Comparison of ENCODE assay signal across 1 cellular context in genomic region chr6:167742719-167743303, GRCh38.
TF ChIP-seq lines count a peak whose summit lies in the region.

No MANE protein-coding gene starts in this region.

TF ChIP-seq in H1, 55 proteins besides CTCF, POLR2A, EP300 and RAD21:
- TF ChIP-seq SIX5 (IDR thresholded peaks at IDR 0.05; ENCODE audit: low read depth, low read length) (no peak), CHD1 (IDR thresholded peaks at IDR 0.05; ENCODE audit: low read depth, low read length) (no peak), RXRA (IDR thresholded peaks at IDR 0.05; ENCODE audit: insufficient read depth, low read depth, low read length) (no peak), TBP (IDR thresholded peaks at IDR 0.05; ENCODE audit: low read depth, low read length) (no peak), SP2 (IDR thresholded peaks at IDR 0.05; ENCODE audit: low read length) (no peak), SAP30 (IDR thresholded peaks at IDR 0.05; ENCODE audit: insufficient read depth, insufficient replicate concordance, low read length) (no peak), EZH2 (IDR thresholded peaks at IDR 0.05; ENCODE audit: low read depth, low read length, severe bottlenecking) (no peak), KDM1A (IDR thresholded peaks at IDR 0.05; ENCODE audit: borderline replicate concordance, low read length) (no peak), CEBPB (IDR thresholded peaks at IDR 0.05; ENCODE audit: low read depth, low read length) (no peak), ZNF274 (IDR thresholded peaks at IDR 0.05; ENCODE audit: borderline replicate concordance, extremely low read depth, low read length) (no peak), BRCA1 (IDR thresholded peaks at IDR 0.05; ENCODE audit: low read depth, low read length) (no peak), TEAD4 (IDR thresholded peaks at IDR 0.05; ENCODE audit: low read depth, low read length) (no peak), KDM4A (IDR thresholded peaks at IDR 0.05; ENCODE audit: low read depth, low read length, severe bottlenecking) (no peak), BACH1 (IDR thresholded peaks at IDR 0.05; ENCODE audit: low read length) (no peak), ATF2 (IDR thresholded peaks at IDR 0.05; ENCODE audit: low read length) (no peak), SUZ12 (IDR thresholded peaks at IDR 0.05; ENCODE audit: low read length) (no peak), GTF2F1 (IDR thresholded peaks at IDR 0.05; ENCODE audit: borderline replicate concordance, low read depth, low read length) (no peak), TAF1 (IDR thresholded peaks at IDR 0.05; ENCODE audit: low read depth, low read length) (no peak)
TF ChIP-seq in H1: peak in this region for 0.
